8 cellular contexts compared by ENCODE assay signal in the genomic region with DNA sequence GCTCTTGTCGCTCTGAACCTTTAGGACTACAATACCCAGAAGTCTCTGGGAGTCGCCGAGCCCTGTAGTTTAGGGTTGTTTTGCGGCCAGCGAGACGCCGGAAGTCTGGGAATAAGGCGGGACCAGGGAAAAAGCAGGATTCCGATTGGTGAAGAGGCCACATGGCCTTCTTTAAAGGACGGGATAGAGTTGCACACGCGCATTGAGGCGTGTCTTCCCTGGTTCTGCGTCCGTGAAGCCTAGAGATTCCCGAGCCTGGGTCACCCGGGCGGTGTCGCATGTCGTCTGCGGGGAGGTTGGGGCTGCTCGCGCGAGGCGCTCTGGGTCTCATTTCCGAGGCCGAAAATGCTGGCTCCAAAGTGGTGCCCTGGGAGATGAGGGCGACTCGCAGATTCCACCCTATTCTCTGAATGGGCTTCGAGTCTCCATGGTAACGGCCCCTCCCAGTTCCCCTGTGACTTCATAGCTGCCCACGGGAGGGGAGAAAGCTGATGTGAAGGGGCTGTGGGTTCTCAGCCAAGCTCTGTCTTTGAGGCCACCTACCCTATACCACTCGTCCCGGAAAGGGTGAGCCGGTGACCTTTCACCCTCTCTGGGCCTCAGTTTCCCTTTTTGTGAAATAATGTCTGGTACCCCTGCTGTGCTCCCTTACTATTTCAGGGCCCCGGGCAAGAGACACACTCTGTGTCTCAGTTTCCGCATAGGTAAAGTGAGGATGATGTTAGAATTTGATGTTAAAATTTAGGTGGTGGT. TPM values are rescaled to one million over a fixed set of nuclear protein-coding genes. Genes with fewer than 3 reads are reported as not detected.
DNase-seq lines count a peak whose midpoint lies in the region; ATAC-seq and TF ChIP-seq lines count a peak whose summit lies in the region.

No MANE protein-coding gene starts in this region.

- peak; percentile 98 for DNase-seq in CMK (ENCODE audit: low read depth)
- peak; percentile 87 for DNase-seq in GM20000 (ENCODE audit: low spot score)
- peak; percentile 98 for DNase-seq in HS-5 (ENCODE audit: low read depth)
- DNase-seq in NK-92 (lab: John Stamatoyannopoulos, UW; ENCODE audit: unreplicated experiment) = peak; percentile 44
- peak; percentile 95 for DNase-seq in activated CD8-positive, alpha-beta memory T cell treated with anti-CD3 and anti-CD28 coated beads for 24 hours
- DNase-seq in effector CD8-positive, alpha-beta T cell (lab: John Stamatoyannopoulos, UW) = peak; percentile 84
- peak; percentile 97 for DNase-seq in lung (ENCODE audit: low spot score)
- DNase-seq in stimulated activated CD4-positive, alpha-beta T cell treated with anti-CD3 and anti-CD28 coated beads, TNF-alpha, amount 100 ng/mL, for 24 hours (ENCODE audit: low read depth in 3 of 3) = peak; percentile 82 to 89 (median 87)

- H3K27me3 ChIP-seq in lung (ENCODE audit: control insufficient read depth, insufficient read depth) = no peaks in the 10 kb centered on the region

- peak overlapping the region; percentile 93 to 99 for H3K27ac ChIP-seq in lung (ENCODE audit: low read depth in 1 of 2, low read length in 1 of 2)

- H3K9me3 ChIP-seq in lung (ENCODE audit: control insufficient read depth in 2 of 2, insufficient read depth in 1 of 2, low read length in 1 of 2) = no peaks in the 10 kb centered on the region

- TF ChIP-seq CTCF in GM20000 (IDR thresholded peaks at IDR 0.05; ENCODE audit: extremely low read depth, missing control alignments) (no peak), lung (IDR thresholded peaks at IDR 0.05; ENCODE audit: control extremely low read depth, extremely low read depth) (no peak)

- 2 to 3% methylated on average over 37 of the region's 37 CpGs for WGBS in lung, 2 donors

- peaks cover 0 to 3% of the 10 kb centered on the region in 2 donors for H3K4me1 ChIP-seq in lung (ENCODE audit: control insufficient read depth in 2 of 2, insufficient read depth in 2 of 2, low read length in 2 of 2)

- ATAC-seq in lung (ENCODE audit: insufficient read depth, low FRiP score) = peak; percentile 90

- H3K4me3 ChIP-seq in lung = peak overlapping the region; percentile 54

- H3K36me3 ChIP-seq in lung (ENCODE audit: control insufficient read depth in 2 of 2, insufficient read depth in 2 of 2, low read length in 2 of 2) = peaks cover 0 to 6% of the 10 kb centered on the region in 2 donors

RNA-seq across cellular contexts. Expression of a gene that starts 0.6 kb away (rescaled TPM):
- total RNA-seq in lung = 10 to 100 TPM; 11.8 to 17.4 TPM
- polyA plus RNA-seq in lung = 1 to 10 TPM; 5.5 to 8.5 TPM

RNA-seq across cellular contexts. Expression of a gene that starts 42.7 kb away (rescaled TPM):
- 1 to 10 TPM in 1 of 2 donors, not detected in 1; 1.1 TPM for total RNA-seq in lung
- polyA plus RNA-seq in lung = 1 to 10 TPM; 1.3 to 3.0 TPM

Comparison
In these comparisons a context has a peak if more than half of its experiments do, and no peak if none do; other contexts are left out.
1. Peak in every context shown above with its lines: DNase-seq, ATAC-seq, H3K4me3 ChIP-seq and H3K27ac ChIP-seq.
2. DNase-seq: peak in every context shown above with its lines; median percentile 98 in CMK; 98 in HS-5; 97 in lung; 95 in activated CD8-positive, alpha-beta memory T cell treated with anti-CD3 and anti-CD28 coated beads for 24 hours; 87 in GM20000; 87 in stimulated activated CD4-positive, alpha-beta T cell treated with anti-CD3 and anti-CD28 coated beads, TNF-alpha, amount 100 ng/mL, for 24 hours; 84 in effector CD8-positive, alpha-beta T cell; 44 in NK-92.